ENCODE assay signal across 5 cellular contexts in the genomic region with DNA sequence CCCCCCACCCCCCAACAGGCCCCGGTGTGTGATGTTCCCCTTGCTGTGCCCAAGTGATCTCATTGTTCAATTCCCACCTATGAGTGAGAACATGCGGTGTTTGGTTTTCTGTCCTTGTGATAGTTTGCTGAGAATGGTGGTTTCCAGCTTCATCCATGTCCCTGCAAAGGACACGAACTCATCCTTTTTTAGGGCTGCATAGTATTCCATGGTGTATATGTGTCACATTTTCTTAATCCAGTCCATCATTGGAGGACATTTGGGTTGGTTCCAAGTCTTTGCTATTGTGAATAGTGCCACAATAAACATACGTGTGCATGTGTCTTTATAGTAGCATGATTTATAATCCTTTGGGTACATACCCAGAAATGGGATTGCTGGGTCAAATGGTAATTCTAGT. TPM values are rescaled to one million over a fixed set of nuclear protein-coding genes. Genes with fewer than 3 reads are reported as not detected.
"Had no signal": no experiment of that assay in that cellular context is flagged by ENCODE, and none has a peak within 500 bp of the region (broad histone marks: within the 10 kb centered on the region; RNA-seq: fewer than 3 reads in every experiment).

No MANE protein-coding gene starts in this region.

RNA-seq across cellular contexts. Expression of a gene that starts 27.2 kb away (rescaled TPM):
- total RNA-seq: IMR-90 had no signal
- polyA plus RNA-seq: IgD-negative memory B cell had no signal

RNA-seq across cellular contexts. Expression of a gene that starts 38.6 kb away (rescaled TPM):
- total RNA-seq: HepG2, HT-29, HT1080, IMR-90 had no signal
- polyA plus RNA-seq: HepG2, IMR-90 had no signal
